ENCODE assay signal across 10 cellular contexts in genomic region chr22:37898441-37899181, GRCh38.
A peak's percentile ranks its signal among the peaks of the same experiment; 100 is the strongest.
DNase-seq lines count a peak whose midpoint lies in the region; ATAC-seq lines count a peak whose summit lies in the region.
"Had no signal": no experiment of that assay in that cellular context is flagged by ENCODE, and none has a peak within 500 bp of the region (broad histone marks: within the 10 kb centered on the region; RNA-seq: fewer than 3 reads in every experiment).

No MANE protein-coding gene starts in this region.

- no peak overlapping the region for H3K4me3 Mint-ChIP-seq in stimulated activated memory B cell treated with anti-CD40 and anti-IgM and Interleukin-4, amounts not matched to agents 10 μg/mL and 1 μg/mL and 100 μg/mL, for 72 hours

- H3K27ac ChIP-seq in layer of hippocampus (ENCODE audit: low read depth, low read length): peak overlapping the region; percentile 91
- H3K27ac ChIP-seq: neutrophil had no signal

- DNase-seq in HPDE6-E6E7 (ENCODE audit: extremely low spot score): peak; percentile 48
- peak in 38 of 58 donors; percentile 12 to 81 (median 51) for DNase-seq in anterior cingulate cortex (lab: John Stamatoyannopoulos, UW)
- DNase-seq in stimulated activated naive CD4-positive, alpha-beta T cell treated with Interleukin-2 at 50 U/mL for 16 hours (lab: John Stamatoyannopoulos, UW): no peak
- DNase-seq: Peyer's patch had no signal

- no peak for ATAC-seq in stimulated activated memory B cell treated with anti-CD40 and anti-IgM and Interleukin-4, amounts not matched to agents 10 μg/mL and 1 μg/mL and 100 μg/mL, for 72 hours
- no peak for ATAC-seq in GM19395 (IDR thresholded peaks at IDR 0.05; ENCODE audit: unreplicated experiment)
- ATAC-seq in GM19452 (IDR thresholded peaks at IDR 0.05; ENCODE audit: unreplicated experiment): no peak
- ATAC-seq in HG02981 (IDR thresholded peaks at IDR 0.05; ENCODE audit: unreplicated experiment): no peak

- peak overlapping the region; percentile 26 for H3K27ac Mint-ChIP-seq in stimulated activated memory B cell treated with anti-CD40 and anti-IgM and Interleukin-4, amounts not matched to agents 10 μg/mL and 1 μg/mL and 100 μg/mL, for 72 hours

- peaks cover 4% of the 10 kb centered on the region for H3K36me3 Mint-ChIP-seq in stimulated activated memory B cell treated with anti-CD40 and anti-IgM and Interleukin-4, amounts not matched to agents 10 μg/mL and 1 μg/mL and 100 μg/mL, for 72 hours

- H3K4me1 Mint-ChIP-seq in stimulated activated memory B cell treated with anti-CD40 and anti-IgM and Interleukin-4, amounts not matched to agents 10 μg/mL and 1 μg/mL and 100 μg/mL, for 72 hours: peaks cover 11% of the 10 kb centered on the region

- no peaks in the 10 kb centered on the region for H3K27me3 Mint-ChIP-seq in stimulated activated memory B cell treated with anti-CD40 and anti-IgM and Interleukin-4, amounts not matched to agents 10 μg/mL and 1 μg/mL and 100 μg/mL, for 72 hours

- no peaks in the 10 kb centered on the region for H3K27me3 ChIP-seq in layer of hippocampus (ENCODE audit: control insufficient read depth, insufficient read depth, low read length)
- H3K27me3 ChIP-seq: neutrophil, Peyer's patch had no signal

- no peaks in the 10 kb centered on the region for H3K9me3 Mint-ChIP-seq in stimulated activated memory B cell treated with anti-CD40 and anti-IgM and Interleukin-4, amounts not matched to agents 10 μg/mL and 1 μg/mL and 100 μg/mL, for 72 hours
